Comparison of ENCODE assay signal across 8 cellular contexts in the genomic region with DNA sequence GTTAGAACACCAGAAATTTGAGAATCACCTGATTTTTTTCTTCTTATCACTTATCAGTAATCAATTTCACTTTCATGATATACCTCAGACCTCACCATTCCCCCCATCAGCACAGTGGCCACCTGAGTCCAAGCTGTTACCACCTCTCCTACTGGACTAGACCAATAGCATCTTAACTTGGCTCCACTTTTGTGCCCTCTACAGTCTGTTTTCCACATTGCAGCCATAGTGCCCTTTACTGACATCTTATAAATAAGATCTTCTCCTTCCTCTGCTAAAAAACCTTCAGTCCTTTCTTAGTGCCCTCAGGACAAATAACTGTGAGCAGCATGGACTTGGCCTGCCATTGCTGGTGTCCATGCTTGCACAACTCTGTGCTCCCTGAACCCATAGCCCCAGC.
DNase-seq lines count a peak whose midpoint lies in the region; ATAC-seq and TF ChIP-seq lines count a peak whose summit lies in the region.

No MANE protein-coding gene starts in this region.

- no peak overlapping the region for H3K4me3 ChIP-seq in GM23248

- peak; percentile 16 for DNase-seq in GM03348 (ENCODE audit: low spot score)
- peak; percentile 42 for DNase-seq in GM23248
- DNase-seq in KBM-7: peak; percentile 40
- peak; percentile 39 for DNase-seq in activated CD8-positive, alpha-beta T cell treated with anti-CD3 and anti-CD28 coated beads, Interleukin-2, amount 10 ng/mL, durations not matched to agents 7 days and 5 days
- DNase-seq in kidney tubule cell (ENCODE audit: low spot score): peak; percentile 45
- no peak for DNase-seq in activated effector memory CD4-positive, alpha-beta T cell treated with anti-CD3 and anti-CD28 coated beads, Interleukin-2, amount 50 U/mL, for 16 hours
- DNase-seq in NCI-H524 treated with DMSO at 0.1 percent for 48 hours (lab: John Stamatoyannopoulos, UW): no peak

- CTCF ChIA-PET in activated CD8-positive, alpha-beta T cell treated with anti-CD3 and anti-CD28 coated beads, Interleukin-2, amount 10 ng/mL, durations not matched to agents 7 days and 5 days (lab: Charles Lee): interaction anchor here (0.6 to 2.8 kb wide), 2 partner anchors 140 to 321 kb away, joined by 3 to 12 read pairs; no protein-coding TSS in a partner anchor

- no peak overlapping the region for H3K9ac ChIP-seq in GM23248

- H3K36me3 ChIP-seq in GM23248 (ENCODE audit: low read depth): no peaks in the 10 kb centered on the region

- no peak overlapping the region for H3K27ac ChIP-seq in 22Rv1
- no peak overlapping the region for H3K27ac ChIP-seq in GM23248

- no peak overlapping the region for H3K27ac Mint-ChIP-seq in activated CD8-positive, alpha-beta T cell treated with anti-CD3 and anti-CD28 coated beads, Interleukin-2, amount 10 ng/mL, durations not matched to agents 7 days and 5 days

- no peaks in the 10 kb centered on the region for H3K79me2 ChIP-seq in GM23248 (ENCODE audit: insufficient read depth)

- in situ Hi-C loops in GM23248 (cut with MboI) (no loop called here), KBM-7 (cut with MboI; ENCODE audit: low pct_unique_long_range_greater_than_20kb, low sequenced_read_pairs) (loop anchor here (25.0 kb wide), 1 partner anchor 896 kb away; no protein-coding TSS in a partner anchor)

- H3K9me2 ChIP-seq in GM23248 (ENCODE audit: insufficient read depth): no peaks in the 10 kb centered on the region

- H2AFZ ChIP-seq in GM23248: no peak overlapping the region

- POLR2A ChIA-PET in activated CD8-positive, alpha-beta T cell treated with anti-CD3 and anti-CD28 coated beads, Interleukin-2, amount 10 ng/mL, durations not matched to agents 7 days and 5 days (lab: Charles Lee): no interaction called here

- no peak overlapping the region for H3K4me3 Mint-ChIP-seq in activated CD8-positive, alpha-beta T cell treated with anti-CD3 and anti-CD28 coated beads, Interleukin-2, amount 10 ng/mL, durations not matched to agents 7 days and 5 days

- no peaks in the 10 kb centered on the region for H3K4me1 Mint-ChIP-seq in activated CD8-positive, alpha-beta T cell treated with anti-CD3 and anti-CD28 coated beads, Interleukin-2, amount 10 ng/mL, durations not matched to agents 7 days and 5 days (ENCODE audit: low read depth)

- TF ChIP-seq CTCF in 22Rv1 (IDR thresholded peaks at IDR 0.05): peak; percentile 76

- no peaks in the 10 kb centered on the region for H3F3A ChIP-seq in GM23248 (ENCODE audit: insufficient read depth)

- H3K4me1 ChIP-seq in GM23248 (ENCODE audit: insufficient read depth): peaks cover 17% of the 10 kb centered on the region

- no peaks in the 10 kb centered on the region for H3K27me3 ChIP-seq in GM23248 (replicated peaks; ENCODE audit: insufficient read depth)

- H3K4me2 ChIP-seq in GM23248 (ENCODE audit: unreplicated experiment): no peak overlapping the region

- no peaks in the 10 kb centered on the region for H3K27me3 Mint-ChIP-seq in activated CD8-positive, alpha-beta T cell treated with anti-CD3 and anti-CD28 coated beads, Interleukin-2, amount 10 ng/mL, durations not matched to agents 7 days and 5 days (ENCODE audit: low read depth)

- ATAC-seq in activated CD8-positive, alpha-beta T cell treated with anti-CD3 and anti-CD28 coated beads, Interleukin-2, amount 10 ng/mL, durations not matched to agents 7 days and 5 days: no peak

- H3K9me3 ChIP-seq in GM23248 (ENCODE audit: low read depth): no peaks in the 10 kb centered on the region

- no peaks in the 10 kb centered on the region for H4K20me1 ChIP-seq in GM23248 (ENCODE audit: insufficient read depth)

- H3K9me3 Mint-ChIP-seq in activated CD8-positive, alpha-beta T cell treated with anti-CD3 and anti-CD28 coated beads, Interleukin-2, amount 10 ng/mL, durations not matched to agents 7 days and 5 days (ENCODE audit: insufficient read depth): no peaks in the 10 kb centered on the region

- no peaks in the 10 kb centered on the region for H3K36me3 Mint-ChIP-seq in activated CD8-positive, alpha-beta T cell treated with anti-CD3 and anti-CD28 coated beads, Interleukin-2, amount 10 ng/mL, durations not matched to agents 7 days and 5 days (ENCODE audit: low read depth)

Comparison
In these comparisons a context has a peak if more than half of its experiments do, and no peak if none do; other contexts are left out.
1. DNase-seq: peak in GM03348 (single experiment), GM23248 (single experiment), KBM-7 (single experiment), activated CD8-positive, alpha-beta T cell treated with anti-CD3 and anti-CD28 coated beads, Interleukin-2, amount 10 ng/mL, durations not matched to agents 7 days and 5 days (single experiment) and kidney tubule cell (single experiment); none in activated effector memory CD4-positive, alpha-beta T cell treated with anti-CD3 and anti-CD28 coated beads, Interleukin-2, amount 50 U/mL, for 16 hours (single experiment) and NCI-H524 treated with DMSO at 0.1 percent for 48 hours (single experiment).